Comparison of ENCODE assay signal across 8 cellular contexts in genomic region chr7:136405931-136406777, GRCh38.
A peak's percentile ranks its signal among the peaks of the same experiment; 100 is the strongest.
DNase-seq lines count a peak whose midpoint lies in the region; ATAC-seq, FAIRE-seq and TF ChIP-seq lines count a peak whose summit lies in the region.

No MANE protein-coding gene starts in this region.

- peak overlapping the region; percentile 79 for H3K4me2 ChIP-seq in osteoblast (ENCODE audit: insufficient read depth, low read length)

- no peaks in the 10 kb centered on the region for H3K79me2 ChIP-seq in osteoblast (ENCODE audit: insufficient read depth, low read length)

- no peaks in the 10 kb centered on the region for H3K36me3 ChIP-seq in WERI-Rb-1
- no peaks in the 10 kb centered on the region for H3K36me3 ChIP-seq in osteoblast (ENCODE audit: insufficient read depth, low read length)

- peaks cover 5% of the 10 kb centered on the region for H3K4me1 ChIP-seq in osteoblast (ENCODE audit: insufficient read depth, low read length)

- peak; percentile 58 for FAIRE-seq in D721Med (lab: Jason Lieb, UNC)

- H3K27ac ChIP-seq in WERI-Rb-1 (no peak overlapping the region), osteoblast (ENCODE audit: low read depth, low read length) (no peak overlapping the region)

- peak overlapping the region; percentile 85 for H2AFZ ChIP-seq in osteoblast (ENCODE audit: low read length)

- ATAC-seq in GM18909 (IDR thresholded peaks at IDR 0.05; ENCODE audit: poor library complexity, unreplicated experiment) (peak; percentile 95), HG03064 (IDR thresholded peaks at IDR 0.05; ENCODE audit: low read depth, unreplicated experiment) (peak; percentile 91)

- peak overlapping the region; percentile 48 for H3K4me3 ChIP-seq in WERI-Rb-1 (ENCODE audit: low read depth, low read length)
- peak overlapping the region; percentile 42 for H3K4me3 ChIP-seq in osteoblast (ENCODE audit: insufficient read depth, low read length)

- no peaks in the 10 kb centered on the region for H3K27me3 ChIP-seq in WERI-Rb-1 (ENCODE audit: insufficient read depth, low read depth, severe bottlenecking)
- no peaks in the 10 kb centered on the region for H3K27me3 ChIP-seq in osteoblast (ENCODE audit: insufficient read depth, low read length)

- TF ChIP-seq CTCF in D721Med (IDR thresholded peaks at IDR 0.05; ENCODE audit: insufficient read depth, missing control alignments) (peak; percentile 69), WERI-Rb-1 (IDR thresholded peaks at IDR 0.05; ENCODE audit: low read depth, low read length) (peak; percentile 76), osteoblast (IDR thresholded peaks at IDR 0.05; ENCODE audit: extremely low read depth, low read depth, low read length) (peak; percentile 82)

- no peaks in the 10 kb centered on the region for H4K20me1 ChIP-seq in osteoblast (ENCODE audit: insufficient read depth, low read length)

- DNase-seq in D721Med (ENCODE audit: insufficient read length, low spot score): no peak
- DNase-seq in NCI-H187 treated with DMSO at 0.1 percent for 48 hours (lab: John Stamatoyannopoulos, UW): peak; percentile 62
- DNase-seq in WERI-Rb-1: peak; percentile 46
- peak; percentile 32 for DNase-seq in germinal center (ENCODE audit: low spot score)
- peak; percentile 74 for DNase-seq in osteoblast (ENCODE audit: insufficient read length, low spot score, missing footprints)
- no peak for DNase-seq in activated T-cell treated with anti-CD3 and anti-CD28 coated beads for 4 hours

- H3K9me3 ChIP-seq in WERI-Rb-1 (ENCODE audit: severe bottlenecking) (no peaks in the 10 kb centered on the region), osteoblast (ENCODE audit: low read depth, low read length) (no peaks in the 10 kb centered on the region)

Comparison
In these comparisons a context has a peak if more than half of its experiments do, and no peak if none do; other contexts are left out.
1. DNase-seq: peak in NCI-H187 treated with DMSO at 0.1 percent for 48 hours (single experiment), WERI-Rb-1 (single experiment), germinal center (single experiment) and osteoblast (single experiment); none in D721Med (single experiment) and activated T-cell treated with anti-CD3 and anti-CD28 coated beads for 4 hours (single experiment).
2. Peak in every context shown above with its lines, with median percentiles within 50 percentile points of each other: CTCF ChIP-seq.